ENCODE assay signal across 10 cellular contexts in genomic region chr1:223142269-223142668, GRCh38. TPM values are rescaled to one million over a fixed set of nuclear protein-coding genes. Genes with fewer than 3 reads are reported as not detected.
A peak's percentile ranks its signal among the peaks of the same experiment; 100 is the strongest.
DNase-seq lines count a peak whose midpoint lies in the region; ATAC-seq, FAIRE-seq and TF ChIP-seq lines count a peak whose summit lies in the region.
"Had no signal": no experiment of that assay in that cellular context is flagged by ENCODE, and none has a peak within 500 bp of the region (broad histone marks: within the 10 kb centered on the region; RNA-seq: fewer than 3 reads in every experiment).

No MANE protein-coding gene starts in this region.

- FAIRE-seq in A549 (lab: Jason Lieb, UNC) = no peak
- FAIRE-seq: G401.6 had no signal

- H3K4me3 ChIP-seq in A549 (peak overlapping the region; percentile 48; the same call in 1 of the 3 replicates), HUES48 (ENCODE audit: low read depth, low read length) (peak overlapping the region; percentile 63; the same call in 1 of the 2 replicates), mammary epithelial cell (replicated peaks in 1 of 3; ENCODE audit: insufficient read depth in 1 of 3, low read depth in 2 of 3, low read length in 3 of 3) (no peak overlapping the region)
- H3K4me3 ChIP-seq in naive thymus-derived CD4-positive, alpha-beta T cell (ENCODE audit: low read length) = peak overlapping the region; percentile 65

- H3K27ac ChIP-seq in A549 = peak overlapping the region in 1 of 2 experiments; percentile 82; a peak in 3 of 6 replicates
- no peak overlapping the region for H3K27ac ChIP-seq in HUES48 (ENCODE audit: low read depth, low read length)
- no peak overlapping the region for H3K27ac ChIP-seq in mammary epithelial cell (ENCODE audit: insufficient read depth, low read depth, low read length)
- H3K27ac ChIP-seq in naive thymus-derived CD4-positive, alpha-beta T cell (ENCODE audit: low read depth, low read length) = peak overlapping the region; percentile 69
- H3K27ac ChIP-seq: brain microvascular endothelial cell had no signal

- peaks cover 13 to 35% (median 27%) of the 10 kb centered on the region in 7 donors for H3K4me1 Mint-ChIP-seq in naive thymus-derived CD4-positive, alpha-beta T cell

- no peak for TF ChIP-seq EP300 in A549 (IDR thresholded peaks at IDR 0.05)

- in situ Hi-C loops in mammary epithelial cell (cut with MboI; ENCODE audit: low sequenced_read_pairs in 2 of 2) = no loop called here

- H3K79me2 ChIP-seq in mammary epithelial cell (ENCODE audit: insufficient read depth, low read length) = no peaks in the 10 kb centered on the region

- H3K27me3 ChIP-seq in HUES48 (ENCODE audit: control insufficient read depth, insufficient read depth, low read length) (peaks cover 29% of the 10 kb centered on the region), mammary epithelial cell (ENCODE audit: insufficient read depth, low read length) (no peaks in the 10 kb centered on the region)
- no peaks in the 10 kb centered on the region for H3K27me3 ChIP-seq in naive thymus-derived CD4-positive, alpha-beta T cell (ENCODE audit: control insufficient read depth in 2 of 2, insufficient read depth in 2 of 2, low read length in 2 of 2)

- BruUV-seq in mammary epithelial cell (replicated peaks; lab: Mats Ljungman, UMichigan) = no TSS peak

- TF ChIP-seq CTCF in A549 (IDR thresholded peaks at IDR 0.05) (no peak), mammary epithelial cell (conservative IDR thresholded peaks at IDR 0.05 in 1 of 2, IDR thresholded peaks at IDR 0.05 in 1 of 2; ENCODE audit: extremely low read depth in 1 of 2, insufficient read depth in 1 of 2, low read depth in 1 of 2, low read length in 2 of 2) (no peak)

- H2AFZ ChIP-seq in mammary epithelial cell (ENCODE audit: low read depth, low read length) = no peak overlapping the region

- intact Hi-C loops in mammary epithelial cell (cut with micrococcal nuclease) = loop anchor here (5.0 kb wide), 1 partner anchor 90 kb away; no protein-coding TSS in a partner anchor
- intact Hi-C loops in naive thymus-derived CD4-positive, alpha-beta T cell (cut with micrococcal nuclease) = loop anchor here (2.0 to 10.0 kb wide), 6 partner anchors 49 to 1400 kb away; partner anchors contain the start of genes DUSP10 (in 1 of the 2), MIA3 (in 1 of the 2), SUSD4 (in 1 of the 2) and TP53BP2 (in 1 of the 2)

- H3K36me3 ChIP-seq in HUES48 (ENCODE audit: control insufficient read depth, insufficient read depth, low read length) (no peaks in the 10 kb centered on the region), mammary epithelial cell (ENCODE audit: insufficient read depth, low read length) (no peaks in the 10 kb centered on the region)
- no peaks in the 10 kb centered on the region for H3K36me3 ChIP-seq in naive thymus-derived CD4-positive, alpha-beta T cell (ENCODE audit: control insufficient read depth in 2 of 3, insufficient read depth in 3 of 3, low read length in 3 of 3)
- H3K36me3 ChIP-seq: brain microvascular endothelial cell had no signal

- peak overlapping the region in 8 of 9 donors; percentile 8 to 89 (median 65) for H3K27ac Mint-ChIP-seq in naive thymus-derived CD4-positive, alpha-beta T cell

- CTCF ChIA-PET in A549 (lab: Yijun Ruan, JAX) = interaction anchor here (1.2 to 4.4 kb wide), 6 partner anchors 9 to 557 kb away, joined by 3 to 29 read pairs (median 15); no protein-coding TSS in a partner anchor
- CTCF ChIA-PET in mammary epithelial cell (lab: Charles Lee; ENCODE audit: low non-redundant PET) = no interaction called here
- CTCF ChIA-PET in naive thymus-derived CD4-positive, alpha-beta T cell (lab: Charles Lee) = interaction anchor here (0.8 to 4.0 kb wide), 3 partner anchors 9 to 103 kb away, joined by 3 to 28 read pairs (median 5); no protein-coding TSS in a partner anchor

- TF ChIP-seq RAD21 in A549 (conservative IDR thresholded peaks at IDR 0.05 in 1 of 2, IDR thresholded peaks at IDR 0.05 in 1 of 2) = no peak

- WGBS in A549 (ENCODE audit: missing lambda C conversion rate) = 96% methylated on average over 11 of the region's 11 CpGs
- whole genome bisulfite sequencing in mammary epithelial cell (ENCODE audit: low coverage, missing lambda C conversion rate) = 91% methylated on average over 9 of the region's 11 CpGs

- H3K9ac ChIP-seq in HUES48 (ENCODE audit: low read depth, low read length) = no peak overlapping the region
- H3K9ac ChIP-seq in mammary epithelial cell (ENCODE audit: insufficient read depth, low read length) = no peak overlapping the region

- H3K4me2 ChIP-seq in A549 = peak overlapping the region; percentile 73
- peak overlapping the region; percentile 88 for H3K4me2 ChIP-seq in mammary epithelial cell (ENCODE audit: insufficient read depth, low read depth, low read length)

- peaks cover 0 to 9% (median 2%) of the 10 kb centered on the region in 11 donors for H3K9me3 Mint-ChIP-seq in naive thymus-derived CD4-positive, alpha-beta T cell

- dilution Hi-C loops in mammary epithelial cell (cut with HindIII; ENCODE audit: low sequenced_read_pairs) = no loop called here

- no peak for TF ChIP-seq POLR2A in A549 (IDR thresholded peaks at IDR 0.05; ENCODE audit: low read length)

- H3K27me3 Mint-ChIP-seq in naive thymus-derived CD4-positive, alpha-beta T cell = peaks cover 0 to 10% (median 0%) of the 10 kb centered on the region in 5 donors

- peak overlapping the region; percentile 25 to 89 (median 80) for H3K4me3 Mint-ChIP-seq in naive thymus-derived CD4-positive, alpha-beta T cell

- no peaks in the 10 kb centered on the region for H3K9me3 ChIP-seq in A549
- H3K9me3 ChIP-seq in HUES48 (ENCODE audit: control insufficient read depth, insufficient read depth, low read length) = no peaks in the 10 kb centered on the region
- no peaks in the 10 kb centered on the region for H3K9me3 ChIP-seq in mammary epithelial cell (replicated peaks; ENCODE audit: insufficient read depth, low read length)
- no peaks in the 10 kb centered on the region for H3K9me3 ChIP-seq in naive thymus-derived CD4-positive, alpha-beta T cell (ENCODE audit: control insufficient read depth in 2 of 3, low read length in 3 of 3)

- no peak for DNase-seq in A549 (ENCODE audit: low read depth in 1 of 2, low spot score in 1 of 2)
- DNase-seq in mammary epithelial cell = no peak
- DNase-seq in naive thymus-derived CD4-positive, alpha-beta T cell = no peak
- DNase-seq in iPS-NIHi11 (ENCODE audit: low spot score) = no peak
- DNase-seq in T-helper 9 cell = no peak

- ATAC-seq in A549 = no peak; a peak in 1 of 6 replicates
- ATAC-seq in naive thymus-derived CD4-positive, alpha-beta T cell = no peak
- no peak for ATAC-seq in GM21381 (IDR thresholded peaks at IDR 0.05; ENCODE audit: unreplicated experiment)
- ATAC-seq in HG02981 (IDR thresholded peaks at IDR 0.05; ENCODE audit: unreplicated experiment) = no peak

- no peaks in the 10 kb centered on the region for H4K20me1 ChIP-seq in mammary epithelial cell (ENCODE audit: insufficient read depth, low read length)

- POLR2A ChIA-PET in A549 (lab: Yijun Ruan, JAX) = interaction anchor here (0.5 kb wide), 1 partner anchor 222 kb away, joined by 6 read pairs; the partner anchor contains the start of gene SUSD4
- POLR2A ChIA-PET in naive thymus-derived CD4-positive, alpha-beta T cell (lab: Charles Lee) = interaction anchor here (0.6 to 1.5 kb wide), 3 partner anchors 8 to 88 kb away, joined by 3 to 9 read pairs (median 3); no protein-coding TSS in a partner anchor

- H3K4me1 ChIP-seq in A549 (peaks cover 14% of the 10 kb centered on the region), HUES48 (ENCODE audit: control insufficient read depth, insufficient read depth, low read length) (peaks cover 11% of the 10 kb centered on the region), mammary epithelial cell (ENCODE audit: insufficient read depth, low read length) (peaks cover 9% of the 10 kb centered on the region)
- H3K4me1 ChIP-seq in naive thymus-derived CD4-positive, alpha-beta T cell (ENCODE audit: control insufficient read depth in 2 of 2, insufficient read depth in 2 of 2, low read length in 2 of 2) = peaks cover 13 to 15% of the 10 kb centered on the region in 2 donors

- H3K36me3 Mint-ChIP-seq in naive thymus-derived CD4-positive, alpha-beta T cell = peaks cover 0 to 7% (median 0%) of the 10 kb centered on the region in 5 donors

TF ChIP-seq in A549, 52 proteins besides CTCF, POLR2A, EP300 and RAD21 (continues in another document):
- TF ChIP-seq ELK1 (IDR thresholded peaks at IDR 0.05; ENCODE audit: low read depth, low read length) (no peak), HMGXB4 (CRISPR knock-in tag; IDR thresholded peaks at IDR 0.05; ENCODE audit: borderline replicate concordance) (no peak), CHD2 (IDR thresholded peaks at IDR 0.05; ENCODE audit: low read length, partially characterized antibody) (no peak), ZNF302 (CRISPR knock-in tag; IDR thresholded peaks at IDR 0.05) (no peak)

RNA-seq across cellular contexts. Expression of gene TLR5, which starts 0.8 kb away (rescaled TPM):
- 1.3 and 1.8 TPM in 2 replicates for polyA plus RNA-seq in A549 (2011; rRNA removed)
- polyA plus RNA-seq in A549 (2012; cell fraction: cytosol; rRNA removed) = 0.04 and 0.24 TPM in 2 replicates
- 0.40 and 1.1 TPM in 2 replicates for polyA plus RNA-seq in A549 (2012; cell fraction: nucleus; rRNA removed)
- 0.22 to 0.46 TPM (median 0.34 TPM) in 3 replicates for polyA plus RNA-seq in A549 (2017; fragmentation: RNase III; extraction: RNeasy Plus Mini Kit Qiagen cat#74134 plus additional on column Dnase treatment)
- polyA minus RNA-seq in A549 (2011; rRNA and poly(A)+ RNA removed) = 1.5 and 2.3 TPM in 2 replicates
- total RNA-seq in mammary epithelial cell = 1 to 10 TPM; 1.3 to 1.5 TPM
- polyA plus RNA-seq in mammary epithelial cell = 1.1 TPM
- not detected for polyA minus RNA-seq in mammary epithelial cell
- total RNA-seq in naive thymus-derived CD4-positive, alpha-beta T cell = 1 to 10 TPM in 4 of 5 experiments, not detected in 1; 3.1 to 8.0 (median 6.6) TPM
- polyA plus RNA-seq in naive thymus-derived CD4-positive, alpha-beta T cell = 1 to 10 TPM; 3.1 to 3.9 TPM

Comparison
In these comparisons a context has a peak if more than half of its experiments do, and no peak if none do; other contexts are left out.
1. H3K4me3 ChIP-seq: peak in A549 (single experiment), HUES48 (single experiment) and naive thymus-derived CD4-positive, alpha-beta T cell (single experiment); none in mammary epithelial cell (0 of 3).